ENCODE assay signal across 8 cellular contexts in the genomic region with DNA sequence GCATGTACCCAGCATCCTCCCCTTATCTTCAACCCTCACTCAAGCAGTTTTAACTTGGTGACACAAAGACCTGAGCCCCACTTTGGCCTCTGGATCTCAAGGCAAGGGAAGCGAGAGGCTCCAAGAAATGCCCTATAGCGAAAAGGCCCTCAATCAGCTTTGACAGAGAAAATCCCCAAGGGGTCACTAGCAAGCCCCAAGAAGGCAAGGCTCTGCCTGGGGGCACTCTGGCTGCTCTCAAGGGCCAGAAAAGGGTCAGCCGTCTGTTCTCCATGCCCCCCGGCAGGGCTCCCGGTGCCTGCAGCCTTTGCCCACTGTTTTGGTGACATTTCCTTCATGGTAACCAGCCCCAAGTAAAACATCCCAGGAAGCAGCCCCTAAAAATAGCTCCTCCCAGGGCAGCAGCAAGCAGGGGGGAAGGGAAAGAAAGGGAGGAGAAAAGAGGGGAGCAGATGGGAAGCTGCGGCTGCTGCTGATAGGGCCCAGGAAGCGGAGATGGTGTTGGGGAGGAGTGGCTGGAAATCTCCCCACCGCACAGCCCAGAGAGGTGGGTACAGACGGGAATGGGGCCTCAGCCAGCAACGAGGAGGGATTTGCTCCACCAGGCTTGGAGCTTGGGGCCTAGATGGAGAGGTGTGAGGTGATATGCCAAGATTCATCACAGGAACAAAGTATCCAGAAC. TPM values are rescaled to one million over a fixed set of nuclear protein-coding genes. Genes with fewer than 3 reads are reported as not detected.
DNase-seq lines count a peak whose midpoint lies in the region; ATAC-seq and TF ChIP-seq lines count a peak whose summit lies in the region.

No MANE protein-coding gene starts in this region.

- peak overlapping the region; percentile 67 for H3K27ac ChIP-seq in naive thymus-derived CD4-positive, alpha-beta T cell (ENCODE audit: low read depth, low read length)

- H3K4me1 Mint-ChIP-seq in stimulated activated naive CD8-positive, alpha-beta T cell treated with anti-CD3 and anti-CD28 coated beads, Interleukin-15, Interleukin-2, amounts not matched to agents 100 ng/mL and 50 ng/mL, for 24 hours (ENCODE audit: low read depth) = peaks cover 49% of the 10 kb centered on the region
- peaks cover 88% of the 10 kb centered on the region for H3K4me1 Mint-ChIP-seq in stimulated activated naive CD8-positive, alpha-beta T cell treated with anti-CD3 and anti-CD28 coated beads, Interleukin-15, amount 100 ng/mL, for 72 hours
- H3K4me1 Mint-ChIP-seq in chondrocyte (ENCODE audit: low read depth) = peaks cover 24% of the 10 kb centered on the region
- H3K4me1 Mint-ChIP-seq in naive thymus-derived CD4-positive, alpha-beta T cell = peaks cover 68 to 100% (median 98%) of the 10 kb centered on the region in 7 donors

- no peaks in the 10 kb centered on the region for H3K9me3 ChIP-seq in naive thymus-derived CD4-positive, alpha-beta T cell (ENCODE audit: control insufficient read depth in 2 of 3, low read length in 3 of 3)

- H3K4me1 ChIP-seq in naive thymus-derived CD4-positive, alpha-beta T cell (ENCODE audit: control insufficient read depth in 2 of 2, insufficient read depth in 2 of 2, low read length in 2 of 2) = peaks cover 36 to 84% of the 10 kb centered on the region in 2 donors

- TF ChIP-seq CTCF in chondrocyte (IDR thresholded peaks at IDR 0.05) (no peak), GM10266 (IDR thresholded peaks at IDR 0.05; ENCODE audit: control insufficient read depth, insufficient read depth, low read depth, missing control alignments) (no peak)

- H3K9me3 Mint-ChIP-seq in stimulated activated naive CD8-positive, alpha-beta T cell treated with anti-CD3 and anti-CD28 coated beads, Interleukin-15, Interleukin-2, amounts not matched to agents 100 ng/mL and 50 ng/mL, for 24 hours = no peaks in the 10 kb centered on the region
- H3K9me3 Mint-ChIP-seq in stimulated activated naive CD8-positive, alpha-beta T cell treated with anti-CD3 and anti-CD28 coated beads, Interleukin-15, amount 100 ng/mL, for 72 hours = no peaks in the 10 kb centered on the region
- H3K9me3 Mint-ChIP-seq in chondrocyte (ENCODE audit: low read depth) = no peaks in the 10 kb centered on the region
- no peaks in the 10 kb centered on the region for H3K9me3 Mint-ChIP-seq in naive thymus-derived CD4-positive, alpha-beta T cell

- no peak for ATAC-seq in stimulated activated naive CD8-positive, alpha-beta T cell treated with anti-CD3 and anti-CD28 coated beads, Interleukin-15, amount 100 ng/mL, for 72 hours
- ATAC-seq in naive thymus-derived CD4-positive, alpha-beta T cell = no peak
- ATAC-seq in GM21447 (IDR thresholded peaks at IDR 0.05; ENCODE audit: unreplicated experiment) = no peak

- no peak overlapping the region for H3K4me3 Mint-ChIP-seq in stimulated activated naive CD8-positive, alpha-beta T cell treated with anti-CD3 and anti-CD28 coated beads, Interleukin-15, Interleukin-2, amounts not matched to agents 100 ng/mL and 50 ng/mL, for 24 hours
- no peak overlapping the region for H3K4me3 Mint-ChIP-seq in stimulated activated naive CD8-positive, alpha-beta T cell treated with anti-CD3 and anti-CD28 coated beads, Interleukin-15, amount 100 ng/mL, for 72 hours
- peak overlapping the region; percentile 31 for H3K4me3 Mint-ChIP-seq in chondrocyte (ENCODE audit: unreplicated experiment)
- H3K4me3 Mint-ChIP-seq in naive thymus-derived CD4-positive, alpha-beta T cell = peak overlapping the region; percentile 6 to 92 (median 84)

- H3K36me3 ChIP-seq in naive thymus-derived CD4-positive, alpha-beta T cell (ENCODE audit: control insufficient read depth in 2 of 3, insufficient read depth in 3 of 3, low read length in 3 of 3) = peaks cover 0 to 58% (median 6%) of the 10 kb centered on the region in 3 experiments

- no peaks in the 10 kb centered on the region for H3K27me3 ChIP-seq in naive thymus-derived CD4-positive, alpha-beta T cell (ENCODE audit: control insufficient read depth in 2 of 2, insufficient read depth in 2 of 2, low read length in 2 of 2)

- POLR2A ChIA-PET in naive thymus-derived CD4-positive, alpha-beta T cell (lab: Charles Lee) = interaction anchor here (0.6 to 25.1 kb wide), 4 partner anchors 11 to 239 kb away, joined by 3 to 327 read pairs (median 3); a partner anchor contains a TSS

- CTCF ChIA-PET in naive thymus-derived CD4-positive, alpha-beta T cell (lab: Charles Lee) = interaction anchor here (1.3 to 8.0 kb wide), 3 partner anchors 12 to 18 kb away, joined by 4 to 86 read pairs (median 6); no protein-coding TSS in a partner anchor

- H3K27me3 Mint-ChIP-seq in stimulated activated naive CD8-positive, alpha-beta T cell treated with anti-CD3 and anti-CD28 coated beads, Interleukin-15, Interleukin-2, amounts not matched to agents 100 ng/mL and 50 ng/mL, for 24 hours = no peaks in the 10 kb centered on the region
- no peaks in the 10 kb centered on the region for H3K27me3 Mint-ChIP-seq in stimulated activated naive CD8-positive, alpha-beta T cell treated with anti-CD3 and anti-CD28 coated beads, Interleukin-15, amount 100 ng/mL, for 72 hours
- H3K27me3 Mint-ChIP-seq in chondrocyte (ENCODE audit: low read depth) = no peaks in the 10 kb centered on the region
- no peaks in the 10 kb centered on the region for H3K27me3 Mint-ChIP-seq in naive thymus-derived CD4-positive, alpha-beta T cell

- no peak overlapping the region for H3K4me3 ChIP-seq in naive thymus-derived CD4-positive, alpha-beta T cell (ENCODE audit: low read length)

- intact Hi-C loops in naive thymus-derived CD4-positive, alpha-beta T cell (cut with micrococcal nuclease) = loop anchor here (5.0 kb wide), 2 partner anchors 1245 to 1365 kb away; a partner anchor contains a TSS

- peak overlapping the region; percentile 95 for H3K27ac Mint-ChIP-seq in stimulated activated naive CD8-positive, alpha-beta T cell treated with anti-CD3 and anti-CD28 coated beads, Interleukin-15, Interleukin-2, amounts not matched to agents 100 ng/mL and 50 ng/mL, for 24 hours
- H3K27ac Mint-ChIP-seq in stimulated activated naive CD8-positive, alpha-beta T cell treated with anti-CD3 and anti-CD28 coated beads, Interleukin-15, amount 100 ng/mL, for 72 hours = peak overlapping the region in 1 of 2 donors; percentile 72
- H3K27ac Mint-ChIP-seq in chondrocyte (ENCODE audit: unreplicated experiment) = peak overlapping the region; percentile 17
- peak overlapping the region; percentile 88 to 97 (median 96) for H3K27ac Mint-ChIP-seq in naive thymus-derived CD4-positive, alpha-beta T cell

- peaks cover 7% of the 10 kb centered on the region for H3K36me3 Mint-ChIP-seq in stimulated activated naive CD8-positive, alpha-beta T cell treated with anti-CD3 and anti-CD28 coated beads, Interleukin-15, Interleukin-2, amounts not matched to agents 100 ng/mL and 50 ng/mL, for 24 hours (ENCODE audit: low read depth)
- H3K36me3 Mint-ChIP-seq in chondrocyte (ENCODE audit: low read depth) = peaks cover 14% of the 10 kb centered on the region
- H3K36me3 Mint-ChIP-seq in naive thymus-derived CD4-positive, alpha-beta T cell = peaks cover 0 to 41% (median 8%) of the 10 kb centered on the region in 5 donors

- DNase-seq in stimulated activated naive CD8-positive, alpha-beta T cell treated with anti-CD3 and anti-CD28 coated beads, Interleukin-15, amount 100 ng/mL, for 72 hours = no peak
- DNase-seq in chondrocyte (ENCODE audit: low spot score) (no peak), GM10266 (ENCODE audit: extremely low spot score) (no peak), NK-92 (lab: John Stamatoyannopoulos, UW; ENCODE audit: unreplicated experiment) (no peak), HuH-7 (ENCODE audit: low spot score) (no peak)
- DNase-seq in naive thymus-derived CD4-positive, alpha-beta T cell = no peak

RNA-seq across cellular contexts. Expression of a gene that starts 7.1 kb away (rescaled TPM):
- 30.5 to 31.7 TPM (median 30.5 TPM) in 3 replicates for total RNA-seq in chondrocyte
- total RNA-seq in naive thymus-derived CD4-positive, alpha-beta T cell = 10 to 100 TPM; 44.6 to 70.9 (median 61.9) TPM
- polyA plus RNA-seq in naive thymus-derived CD4-positive, alpha-beta T cell = 1 to 10 TPM; 5.6 to 6.3 TPM

RNA-seq across cellular contexts. Expression of a gene that starts 43.7 kb away (rescaled TPM):
- 54.2 to 84.9 TPM (median 54.8 TPM) in 3 replicates for total RNA-seq in chondrocyte
- total RNA-seq in naive thymus-derived CD4-positive, alpha-beta T cell = under 1 TPM; 0.42 to 0.97 (median 0.78) TPM
- not detected for polyA plus RNA-seq in naive thymus-derived CD4-positive, alpha-beta T cell

RNA-seq across cellular contexts. Expression of a gene that starts 55.9 kb away (rescaled TPM):
- 24.4 to 29.0 TPM (median 27.3 TPM) in 3 replicates for total RNA-seq in chondrocyte
- 100 to 1,000 TPM in 3 of 5 experiments, 10 to 100 TPM in 2; 74.2 to 117 (median 104) TPM for total RNA-seq in naive thymus-derived CD4-positive, alpha-beta T cell
- 10 to 100 TPM; 23.1 to 34.3 TPM for polyA plus RNA-seq in naive thymus-derived CD4-positive, alpha-beta T cell

Comparison
In these comparisons a context has a peak if more than half of its experiments do, and no peak if none do; other contexts are left out.
1. H3K4me3 Mint-ChIP-seq: peak in chondrocyte (single experiment) and naive thymus-derived CD4-positive, alpha-beta T cell (10 of 10); none in stimulated activated naive CD8-positive, alpha-beta T cell treated with anti-CD3 and anti-CD28 coated beads, Interleukin-15, Interleukin-2, amounts not matched to agents 100 ng/mL and 50 ng/mL, for 24 hours (single experiment) and stimulated activated naive CD8-positive, alpha-beta T cell treated with anti-CD3 and anti-CD28 coated beads, Interleukin-15, amount 100 ng/mL, for 72 hours (0 of 2).
2. RNA of a gene that starts 43.7 kb away (total RNA-seq): 54.2 to 84.9 TPM in chondrocyte; 0.42 to 0.97 TPM in naive thymus-derived CD4-positive, alpha-beta T cell; every median in the first group is over 10 times any median in the second.